Comparison of ENCODE assay signal across 1 cellular context in the genomic region with DNA sequence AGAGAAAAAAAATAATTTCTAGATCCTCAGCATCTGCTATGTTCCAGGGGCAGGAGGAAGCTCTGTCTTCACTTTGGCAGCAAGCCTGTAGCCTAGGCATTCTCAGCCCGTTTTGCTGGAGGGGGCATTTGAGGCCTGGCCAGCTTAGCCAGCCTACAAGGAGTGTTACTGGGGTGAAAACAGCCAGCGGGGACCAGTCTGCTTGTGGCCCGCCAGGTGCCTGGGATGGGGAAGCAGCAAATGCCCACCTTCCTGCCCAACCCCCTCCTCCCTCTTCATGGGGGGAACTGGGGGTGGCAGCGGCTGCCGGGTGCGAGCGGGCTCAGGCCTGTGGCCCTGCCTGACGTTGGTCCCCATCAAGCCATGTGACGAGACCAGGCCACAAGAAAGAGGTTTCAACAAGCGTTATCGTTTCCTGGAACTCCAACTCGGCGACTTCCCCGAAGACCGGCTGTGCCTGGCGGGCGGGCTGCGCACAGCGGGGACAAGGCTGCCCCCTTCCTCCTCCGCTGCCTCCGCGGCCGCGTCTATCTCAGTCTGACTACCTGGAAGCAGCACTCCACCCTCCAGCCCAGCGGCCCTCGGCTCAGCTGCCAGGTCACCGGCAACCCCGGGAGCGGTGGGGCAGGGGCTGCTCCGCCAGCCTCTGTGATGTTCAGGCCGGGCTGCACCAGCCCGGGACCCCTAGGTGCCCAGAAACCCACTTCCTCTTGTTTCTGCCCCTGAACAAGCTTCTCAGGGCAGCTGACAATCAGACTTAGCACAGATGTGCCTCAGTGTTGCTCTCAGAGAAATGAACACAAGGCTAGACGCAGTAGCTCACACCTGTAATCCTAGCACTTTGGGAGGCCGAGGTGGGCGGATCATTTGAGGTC.
A peak's percentile ranks its signal among the peaks of the same experiment; 100 is the strongest.
TF ChIP-seq lines count a peak whose summit lies in the region.

No MANE protein-coding gene starts in this region.

TF ChIP-seq in K562, 482 proteins besides CTCF, POLR2A, EP300 and RAD21 (continued from another document and continues in another):
- TF ChIP-seq, protein P1, sequence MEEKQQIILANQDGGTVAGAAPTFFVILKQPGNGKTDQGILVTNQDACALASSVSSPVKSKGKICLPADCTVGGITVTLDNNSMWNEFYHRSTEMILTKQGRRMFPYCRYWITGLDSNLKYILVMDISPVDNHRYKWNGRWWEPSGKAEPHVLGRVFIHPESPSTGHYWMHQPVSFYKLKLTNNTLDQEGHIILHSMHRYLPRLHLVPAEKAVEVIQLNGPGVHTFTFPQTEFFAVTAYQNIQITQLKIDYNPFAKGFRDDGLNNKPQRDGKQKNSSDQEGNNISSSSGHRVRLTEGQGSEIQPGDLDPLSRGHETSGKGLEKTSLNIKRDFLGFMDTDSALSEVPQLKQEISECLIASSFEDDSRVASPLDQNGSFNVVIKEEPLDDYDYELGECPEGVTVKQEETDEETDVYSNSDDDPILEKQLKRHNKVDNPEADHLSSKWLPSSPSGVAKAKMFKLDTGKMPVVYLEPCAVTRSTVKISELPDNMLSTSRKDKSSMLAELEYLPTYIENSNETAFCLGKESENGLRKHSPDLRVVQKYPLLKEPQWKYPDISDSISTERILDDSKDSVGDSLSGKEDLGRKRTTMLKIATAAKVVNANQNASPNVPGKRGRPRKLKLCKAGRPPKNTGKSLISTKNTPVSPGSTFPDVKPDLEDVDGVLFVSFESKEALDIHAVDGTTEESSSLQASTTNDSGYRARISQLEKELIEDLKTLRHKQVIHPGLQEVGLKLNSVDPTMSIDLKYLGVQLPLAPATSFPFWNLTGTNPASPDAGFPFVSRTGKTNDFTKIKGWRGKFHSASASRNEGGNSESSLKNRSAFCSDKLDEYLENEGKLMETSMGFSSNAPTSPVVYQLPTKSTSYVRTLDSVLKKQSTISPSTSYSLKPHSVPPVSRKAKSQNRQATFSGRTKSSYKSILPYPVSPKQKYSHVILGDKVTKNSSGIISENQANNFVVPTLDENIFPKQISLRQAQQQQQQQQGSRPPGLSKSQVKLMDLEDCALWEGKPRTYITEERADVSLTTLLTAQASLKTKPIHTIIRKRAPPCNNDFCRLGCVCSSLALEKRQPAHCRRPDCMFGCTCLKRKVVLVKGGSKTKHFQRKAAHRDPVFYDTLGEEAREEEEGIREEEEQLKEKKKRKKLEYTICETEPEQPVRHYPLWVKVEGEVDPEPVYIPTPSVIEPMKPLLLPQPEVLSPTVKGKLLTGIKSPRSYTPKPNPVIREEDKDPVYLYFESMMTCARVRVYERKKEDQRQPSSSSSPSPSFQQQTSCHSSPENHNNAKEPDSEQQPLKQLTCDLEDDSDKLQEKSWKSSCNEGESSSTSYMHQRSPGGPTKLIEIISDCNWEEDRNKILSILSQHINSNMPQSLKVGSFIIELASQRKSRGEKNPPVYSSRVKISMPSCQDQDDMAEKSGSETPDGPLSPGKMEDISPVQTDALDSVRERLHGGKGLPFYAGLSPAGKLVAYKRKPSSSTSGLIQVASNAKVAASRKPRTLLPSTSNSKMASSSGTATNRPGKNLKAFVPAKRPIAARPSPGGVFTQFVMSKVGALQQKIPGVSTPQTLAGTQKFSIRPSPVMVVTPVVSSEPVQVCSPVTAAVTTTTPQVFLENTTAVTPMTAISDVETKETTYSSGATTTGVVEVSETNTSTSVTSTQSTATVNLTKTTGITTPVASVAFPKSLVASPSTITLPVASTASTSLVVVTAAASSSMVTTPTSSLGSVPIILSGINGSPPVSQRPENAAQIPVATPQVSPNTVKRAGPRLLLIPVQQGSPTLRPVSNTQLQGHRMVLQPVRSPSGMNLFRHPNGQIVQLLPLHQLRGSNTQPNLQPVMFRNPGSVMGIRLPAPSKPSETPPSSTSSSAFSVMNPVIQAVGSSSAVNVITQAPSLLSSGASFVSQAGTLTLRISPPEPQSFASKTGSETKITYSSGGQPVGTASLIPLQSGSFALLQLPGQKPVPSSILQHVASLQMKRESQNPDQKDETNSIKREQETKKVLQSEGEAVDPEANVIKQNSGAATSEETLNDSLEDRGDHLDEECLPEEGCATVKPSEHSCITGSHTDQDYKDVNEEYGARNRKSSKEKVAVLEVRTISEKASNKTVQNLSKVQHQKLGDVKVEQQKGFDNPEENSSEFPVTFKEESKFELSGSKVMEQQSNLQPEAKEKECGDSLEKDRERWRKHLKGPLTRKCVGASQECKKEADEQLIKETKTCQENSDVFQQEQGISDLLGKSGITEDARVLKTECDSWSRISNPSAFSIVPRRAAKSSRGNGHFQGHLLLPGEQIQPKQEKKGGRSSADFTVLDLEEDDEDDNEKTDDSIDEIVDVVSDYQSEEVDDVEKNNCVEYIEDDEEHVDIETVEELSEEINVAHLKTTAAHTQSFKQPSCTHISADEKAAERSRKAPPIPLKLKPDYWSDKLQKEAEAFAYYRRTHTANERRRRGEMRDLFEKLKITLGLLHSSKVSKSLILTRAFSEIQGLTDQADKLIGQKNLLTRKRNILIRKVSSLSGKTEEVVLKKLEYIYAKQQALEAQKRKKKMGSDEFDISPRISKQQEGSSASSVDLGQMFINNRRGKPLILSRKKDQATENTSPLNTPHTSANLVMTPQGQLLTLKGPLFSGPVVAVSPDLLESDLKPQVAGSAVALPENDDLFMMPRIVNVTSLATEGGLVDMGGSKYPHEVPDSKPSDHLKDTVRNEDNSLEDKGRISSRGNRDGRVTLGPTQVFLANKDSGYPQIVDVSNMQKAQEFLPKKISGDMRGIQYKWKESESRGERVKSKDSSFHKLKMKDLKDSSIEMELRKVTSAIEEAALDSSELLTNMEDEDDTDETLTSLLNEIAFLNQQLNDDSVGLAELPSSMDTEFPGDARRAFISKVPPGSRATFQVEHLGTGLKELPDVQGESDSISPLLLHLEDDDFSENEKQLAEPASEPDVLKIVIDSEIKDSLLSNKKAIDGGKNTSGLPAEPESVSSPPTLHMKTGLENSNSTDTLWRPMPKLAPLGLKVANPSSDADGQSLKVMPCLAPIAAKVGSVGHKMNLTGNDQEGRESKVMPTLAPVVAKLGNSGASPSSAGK (IDR thresholded peaks at IDR 0.05): peak; percentile 98
- TF ChIP-seq MEF2A (IDR thresholded peaks at IDR 0.05; ENCODE audit: control insufficient read depth, low read depth, low read length) (no peak), ZNF146 (CRISPR knock-in tag; IDR thresholded peaks at IDR 0.05; ENCODE audit: unreplicated experiment) (no peak), ERF (CRISPR knock-in tag; IDR thresholded peaks at IDR 0.05) (peak; percentile 96), NFRKB (IDR thresholded peaks at IDR 0.05; ENCODE audit: low read depth) (peak; percentile 97), NEUROD1 (IDR thresholded peaks at IDR 0.05; ENCODE audit: borderline replicate concordance, low read depth, low read length, partially characterized antibody) (peak; percentile 18), ATF7 (IDR thresholded peaks at IDR 0.05) (peak; percentile 74; the same call in 1 of the 2 replicates), EP400 (IDR thresholded peaks at IDR 0.05) (peak; percentile 84), MAZ (CRISPR knock-in tag; conservative IDR thresholded peaks at IDR 0.05 in 1 of 2, IDR thresholded peaks at IDR 0.05 in 1 of 2) (peak; percentile 92 to 94), HNRNPK (IDR thresholded peaks at IDR 0.05; ENCODE audit: low read depth, low read length, poor library complexity, severe bottlenecking) (no peak), ZNF124 (CRISPR knock-in tag; IDR thresholded peaks at IDR 0.05) (no peak), SIN3B (IDR thresholded peaks at IDR 0.05; ENCODE audit: low read depth) (no peak), ZNF134 (CRISPR knock-in tag; conservative IDR thresholded peaks at IDR 0.05) (peak; percentile 69; the same call in 1 of the 2 replicates), ZNF707 (CRISPR knock-in tag; conservative IDR thresholded peaks at IDR 0.05) (peak; percentile 23; the same call in 1 of the 2 replicates), RCOR1 (IDR thresholded peaks at IDR 0.05; ENCODE audit: borderline replicate concordance in 1 of 2, low read depth in 2 of 2, low read length in 2 of 2) (peak in 1 of 2 experiments; percentile 90; a peak in 2 of 4 replicates), TOE1 (IDR thresholded peaks at IDR 0.05; ENCODE audit: borderline replicate concordance) (peak; percentile 71; the same call in 1 of the 2 replicates), TOE1 (CRISPR knock-in tag; IDR thresholded peaks at IDR 0.05; ENCODE audit: borderline replicate concordance, low read depth) (no peak), GATAD2B (IDR thresholded peaks at IDR 0.05; ENCODE audit: borderline replicate concordance) (peak; percentile 72; the same call in 1 of the 2 replicates), DIDO1 (tag; IDR thresholded peaks at IDR 0.05; ENCODE audit: low read depth) (no peak), PHB (CRISPR knock-in tag; IDR thresholded peaks at IDR 0.05) (0 out of 2 replicates have a peak, but pooled peaks have one; percentile 81), ZFX (CRISPR knock-in tag; IDR thresholded peaks at IDR 0.05) (peak; percentile 88), JUND (IDR thresholded peaks at IDR 0.05; ENCODE audit: borderline replicate concordance, low read depth, low read length) (peak; percentile 77), JUND (tag; IDR thresholded peaks at IDR 0.05; ENCODE audit: borderline replicate concordance, low read depth, low read length) (peak; percentile 87; the same call in 2 of the 3 replicates), FIP1L1 (IDR thresholded peaks at IDR 0.05; ENCODE audit: low read depth, low read length, poor library complexity, severe bottlenecking) (peak; percentile 24), KLF1 (tag; IDR thresholded peaks at IDR 0.05) (peak; percentile 73), SNRNP70 (optimal IDR thresholded peaks at IDR 0.05; ENCODE audit: low read depth, low read length) (no peak), MAFG (tag; conservative IDR thresholded peaks at IDR 0.05) (no peak), NBN (IDR thresholded peaks at IDR 0.05; ENCODE audit: low read depth) (peak; percentile 39; the same call in 1 of the 2 replicates)
- TF ChIP-seq, protein P2, sequence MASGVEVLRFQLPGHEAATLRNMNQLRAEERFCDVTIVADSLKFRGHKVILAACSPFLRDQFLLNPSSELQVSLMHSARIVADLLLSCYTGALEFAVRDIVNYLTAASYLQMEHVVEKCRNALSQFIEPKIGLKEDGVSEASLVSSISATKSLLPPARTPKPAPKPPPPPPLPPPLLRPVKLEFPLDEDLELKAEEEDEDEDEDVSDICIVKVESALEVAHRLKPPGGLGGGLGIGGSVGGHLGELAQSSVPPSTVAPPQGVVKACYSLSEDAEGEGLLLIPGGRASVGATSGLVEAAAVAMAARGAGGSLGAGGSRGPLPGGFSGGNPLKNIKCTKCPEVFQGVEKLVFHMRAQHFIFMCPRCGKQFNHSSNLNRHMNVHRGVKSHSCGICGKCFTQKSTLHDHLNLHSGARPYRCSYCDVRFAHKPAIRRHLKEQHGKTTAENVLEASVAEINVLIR (CRISPR knock-in tag; IDR thresholded peaks at IDR 0.05): peak; percentile 57
- TF ChIP-seq, protein P3, sequence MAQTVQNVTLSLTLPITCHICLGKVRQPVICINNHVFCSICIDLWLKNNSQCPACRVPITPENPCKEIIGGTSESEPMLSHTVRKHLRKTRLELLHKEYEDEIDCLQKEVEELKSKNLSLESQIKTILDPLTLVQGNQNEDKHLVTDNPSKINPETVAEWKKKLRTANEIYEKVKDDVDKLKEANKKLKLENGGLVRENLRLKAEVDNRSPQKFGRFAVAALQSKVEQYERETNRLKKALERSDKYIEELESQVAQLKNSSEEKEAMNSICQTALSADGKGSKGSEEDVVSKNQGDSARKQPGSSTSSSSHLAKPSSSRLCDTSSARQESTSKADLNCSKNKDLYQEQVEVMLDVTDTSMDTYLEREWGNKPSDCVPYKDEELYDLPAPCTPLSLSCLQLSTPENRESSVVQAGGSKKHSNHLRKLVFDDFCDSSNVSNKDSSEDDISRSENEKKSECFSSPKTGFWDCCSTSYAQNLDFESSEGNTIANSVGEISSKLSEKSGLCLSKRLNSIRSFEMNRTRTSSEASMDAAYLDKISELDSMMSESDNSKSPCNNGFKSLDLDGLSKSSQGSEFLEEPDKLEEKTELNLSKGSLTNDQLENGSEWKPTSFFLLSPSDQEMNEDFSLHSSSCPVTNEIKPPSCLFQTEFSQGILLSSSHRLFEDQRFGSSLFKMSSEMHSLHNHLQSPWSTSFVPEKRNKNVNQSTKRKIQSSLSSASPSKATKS (CRISPR knock-in tag; IDR thresholded peaks at IDR 0.05): peak; percentile 49; the same call in 1 of the 2 replicates
- TF ChIP-seq, protein P4, sequence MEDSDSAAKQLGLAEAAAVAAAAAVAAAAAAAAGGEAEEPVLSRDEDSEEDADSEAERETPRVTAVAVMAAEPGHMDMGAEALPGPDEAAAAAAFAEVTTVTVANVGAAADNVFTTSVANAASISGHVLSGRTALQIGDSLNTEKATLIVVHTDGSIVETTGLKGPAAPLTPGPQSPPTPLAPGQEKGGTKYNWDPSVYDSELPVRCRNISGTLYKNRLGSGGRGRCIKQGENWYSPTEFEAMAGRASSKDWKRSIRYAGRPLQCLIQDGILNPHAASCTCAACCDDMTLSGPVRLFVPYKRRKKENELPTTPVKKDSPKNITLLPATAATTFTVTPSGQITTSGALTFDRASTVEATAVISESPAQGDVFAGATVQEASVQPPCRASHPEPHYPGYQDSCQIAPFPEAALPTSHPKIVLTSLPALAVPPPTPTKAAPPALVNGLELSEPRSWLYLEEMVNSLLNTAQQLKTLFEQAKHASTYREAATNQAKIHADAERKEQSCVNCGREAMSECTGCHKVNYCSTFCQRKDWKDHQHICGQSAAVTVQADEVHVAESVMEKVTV (CRISPR knock-in tag; IDR thresholded peaks at IDR 0.05): no peak
- TF ChIP-seq, protein P5, sequence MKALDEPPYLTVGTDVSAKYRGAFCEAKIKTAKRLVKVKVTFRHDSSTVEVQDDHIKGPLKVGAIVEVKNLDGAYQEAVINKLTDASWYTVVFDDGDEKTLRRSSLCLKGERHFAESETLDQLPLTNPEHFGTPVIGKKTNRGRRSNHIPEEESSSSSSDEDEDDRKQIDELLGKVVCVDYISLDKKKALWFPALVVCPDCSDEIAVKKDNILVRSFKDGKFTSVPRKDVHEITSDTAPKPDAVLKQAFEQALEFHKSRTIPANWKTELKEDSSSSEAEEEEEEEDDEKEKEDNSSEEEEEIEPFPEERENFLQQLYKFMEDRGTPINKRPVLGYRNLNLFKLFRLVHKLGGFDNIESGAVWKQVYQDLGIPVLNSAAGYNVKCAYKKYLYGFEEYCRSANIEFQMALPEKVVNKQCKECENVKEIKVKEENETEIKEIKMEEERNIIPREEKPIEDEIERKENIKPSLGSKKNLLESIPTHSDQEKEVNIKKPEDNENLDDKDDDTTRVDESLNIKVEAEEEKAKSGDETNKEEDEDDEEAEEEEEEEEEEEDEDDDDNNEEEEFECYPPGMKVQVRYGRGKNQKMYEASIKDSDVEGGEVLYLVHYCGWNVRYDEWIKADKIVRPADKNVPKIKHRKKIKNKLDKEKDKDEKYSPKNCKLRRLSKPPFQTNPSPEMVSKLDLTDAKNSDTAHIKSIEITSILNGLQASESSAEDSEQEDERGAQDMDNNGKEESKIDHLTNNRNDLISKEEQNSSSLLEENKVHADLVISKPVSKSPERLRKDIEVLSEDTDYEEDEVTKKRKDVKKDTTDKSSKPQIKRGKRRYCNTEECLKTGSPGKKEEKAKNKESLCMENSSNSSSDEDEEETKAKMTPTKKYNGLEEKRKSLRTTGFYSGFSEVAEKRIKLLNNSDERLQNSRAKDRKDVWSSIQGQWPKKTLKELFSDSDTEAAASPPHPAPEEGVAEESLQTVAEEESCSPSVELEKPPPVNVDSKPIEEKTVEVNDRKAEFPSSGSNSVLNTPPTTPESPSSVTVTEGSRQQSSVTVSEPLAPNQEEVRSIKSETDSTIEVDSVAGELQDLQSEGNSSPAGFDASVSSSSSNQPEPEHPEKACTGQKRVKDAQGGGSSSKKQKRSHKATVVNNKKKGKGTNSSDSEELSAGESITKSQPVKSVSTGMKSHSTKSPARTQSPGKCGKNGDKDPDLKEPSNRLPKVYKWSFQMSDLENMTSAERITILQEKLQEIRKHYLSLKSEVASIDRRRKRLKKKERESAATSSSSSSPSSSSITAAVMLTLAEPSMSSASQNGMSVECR (CRISPR knock-in tag; IDR thresholded peaks at IDR 0.05): no peak
